ENCODE assay signal across 1 cellular context in genomic region chr16:25106567-25107465, GRCh38.
A peak's percentile ranks its signal among the peaks of the same experiment; 100 is the strongest.
TF ChIP-seq lines count a peak whose summit lies in the region.

No MANE protein-coding gene starts in this region.

TF ChIP-seq in HepG2, 621 proteins besides CTCF, POLR2A, EP300 and RAD21 (continued from another document and continues in another):
- TF ChIP-seq HMGXB4 (CRISPR knock-in tag; IDR thresholded peaks at IDR 0.05; ENCODE audit: borderline replicate concordance in 1 of 2, low read depth in 1 of 2) = peak in 1 of 2 experiments; percentile 93; a peak in 3 of 4 replicates
- TF ChIP-seq ZEB1 (IDR thresholded peaks at IDR 0.05; ENCODE audit: insufficient replicate concordance, low read depth) = peak; percentile 22
- no peak for TF ChIP-seq ZMAT5 (CRISPR knock-in tag; IDR thresholded peaks at IDR 0.05; ENCODE audit: borderline replicate concordance, low read depth)
- TF ChIP-seq TP53 (CRISPR knock-in tag; conservative IDR thresholded peaks at IDR 0.05) = peak; percentile 60
- no peak for TF ChIP-seq FOXK2 (IDR thresholded peaks at IDR 0.05)
- TF ChIP-seq PHF21A (CRISPR knock-in tag; IDR thresholded peaks at IDR 0.05) = peak; percentile 78
- peak; percentile 30; the same call in 1 of the 2 replicates for TF ChIP-seq ZNF512 (CRISPR knock-in tag; IDR thresholded peaks at IDR 0.05)
- no peak for TF ChIP-seq ZNF775 (CRISPR knock-in tag; IDR thresholded peaks at IDR 0.05; ENCODE audit: borderline replicate concordance)
- TF ChIP-seq MAF1 (CRISPR knock-in tag; IDR thresholded peaks at IDR 0.05; ENCODE audit: borderline replicate concordance) = 0 out of 2 replicates have a peak, but pooled peaks have one; percentile 28
- no peak for TF ChIP-seq JARID2 (CRISPR knock-in tag; IDR thresholded peaks at IDR 0.05; ENCODE audit: insufficient replicate concordance)
- no peak for TF ChIP-seq TCF12 (IDR thresholded peaks at IDR 0.05)
- peak; percentile 88; the same call in 1 of the 2 replicates for TF ChIP-seq TCF12 (CRISPR knock-in tag; IDR thresholded peaks at IDR 0.05)
- TF ChIP-seq HINFP (CRISPR knock-in tag; IDR thresholded peaks at IDR 0.05; ENCODE audit: low read depth) = peak; percentile 64; the same call in 1 of the 2 replicates
- TF ChIP-seq HOXD1 (CRISPR knock-in tag; IDR thresholded peaks at IDR 0.05) = peak; percentile 63; the same call in 1 of the 2 replicates
- TF ChIP-seq ZBTB46 (CRISPR knock-in tag; IDR thresholded peaks at IDR 0.05; ENCODE audit: borderline replicate concordance) = peak; percentile 74; the same call in 1 of the 2 replicates
- TF ChIP-seq ZNF224 (CRISPR knock-in tag; IDR thresholded peaks at IDR 0.05) = peak; percentile 93; the same call in 1 of the 2 replicates
- peak; percentile 55 for TF ChIP-seq PITX1 (CRISPR knock-in tag; IDR thresholded peaks at IDR 0.05)
- peak; percentile 91; the same call in 1 of the 2 replicates for TF ChIP-seq ZNF83 (CRISPR knock-in tag; IDR thresholded peaks at IDR 0.05; ENCODE audit: borderline replicate concordance)
- TF ChIP-seq CBX5 (CRISPR knock-in tag; IDR thresholded peaks at IDR 0.05; ENCODE audit: borderline replicate concordance) = peak; percentile 73; the same call in 1 of the 2 replicates
- no peak for TF ChIP-seq SMARCE1 (IDR thresholded peaks at IDR 0.05; ENCODE audit: borderline replicate concordance)
- peak; percentile 99 for TF ChIP-seq ZNF414 (CRISPR knock-in tag; IDR thresholded peaks at IDR 0.05)
- no peak for TF ChIP-seq ZNF569 (CRISPR knock-in tag; IDR thresholded peaks at IDR 0.05; ENCODE audit: borderline replicate concordance)
- no peak; the same call in 1 of the 2 replicates for TF ChIP-seq ZNF253 (CRISPR knock-in tag; IDR thresholded peaks at IDR 0.05; ENCODE audit: borderline replicate concordance)
- TF ChIP-seq REXO4 (CRISPR knock-in tag; IDR thresholded peaks at IDR 0.05; ENCODE audit: borderline replicate concordance) = no peak
- TF ChIP-seq HDAC2 (CRISPR knock-in tag; IDR thresholded peaks at IDR 0.05) = peak; percentile 86
- TF ChIP-seq CREM (IDR thresholded peaks at IDR 0.05) = peak; percentile 97
- TF ChIP-seq CREM (CRISPR knock-in tag; IDR thresholded peaks at IDR 0.05) = peak; percentile 82
- peak; percentile 80 for TF ChIP-seq MAX (IDR thresholded peaks at IDR 0.05)
- peak; percentile 34; the same call in 1 of the 2 replicates for TF ChIP-seq MLXIP (CRISPR knock-in tag; IDR thresholded peaks at IDR 0.05; ENCODE audit: borderline replicate concordance)
- TF ChIP-seq CHD2 (IDR thresholded peaks at IDR 0.05; ENCODE audit: low read depth, low read length) = peak; percentile 97
- TF ChIP-seq HNF1B (CRISPR knock-in tag; IDR thresholded peaks at IDR 0.05) = peak; percentile 94
- peak; percentile 73 for TF ChIP-seq TEAD3 (CRISPR knock-in tag; optimal IDR thresholded peaks at IDR 0.05; ENCODE audit: borderline replicate concordance)
- peak; percentile 79; the same call in 1 of the 2 replicates for TF ChIP-seq ZNF609 (CRISPR knock-in tag; IDR thresholded peaks at IDR 0.05; ENCODE audit: borderline replicate concordance)
- TF ChIP-seq TGIF2 (CRISPR knock-in tag; IDR thresholded peaks at IDR 0.05) = no peak; the same call in 1 of the 2 replicates
- no peak for TF ChIP-seq NFKBIZ (CRISPR knock-in tag; IDR thresholded peaks at IDR 0.05)
- TF ChIP-seq FOXM1 (CRISPR knock-in tag; IDR thresholded peaks at IDR 0.05) = peak; percentile 44; the same call in 1 of the 2 replicates
- peak; percentile 57; the same call in 1 of the 2 replicates for TF ChIP-seq SMAD9 (CRISPR knock-in tag; IDR thresholded peaks at IDR 0.05)
- no peak for TF ChIP-seq HNRNPH1 (optimal IDR thresholded peaks at IDR 0.05; ENCODE audit: low read depth, low read length)
- no peak for TF ChIP-seq FUBP1 (CRISPR knock-in tag; IDR thresholded peaks at IDR 0.05; ENCODE audit: borderline replicate concordance)
- TF ChIP-seq JUND (CRISPR knock-in tag; IDR thresholded peaks at IDR 0.05) = no peak
